9 cellular contexts compared by ENCODE assay signal in genomic region chr12:102879144-102879763, GRCh38. TPM values are rescaled to one million over a fixed set of nuclear protein-coding genes. Genes with fewer than 3 reads are reported as not detected.
DNase-seq lines count a peak whose midpoint lies in the region; ATAC-seq and TF ChIP-seq lines count a peak whose summit lies in the region.
"Had no signal": no experiment of that assay in that cellular context is flagged by ENCODE, and none has a peak within 500 bp of the region (broad histone marks: within the 10 kb centered on the region; RNA-seq: fewer than 3 reads in every experiment).

No MANE protein-coding gene starts in this region.

- in situ Hi-C loops in Caki2 (cut with HindIII; ENCODE audit: low pct_unique_long_range_greater_than_20kb, low sequenced_read_pairs) = no loop called here

- ATAC-seq in HG02973 (IDR thresholded peaks at IDR 0.05; ENCODE audit: unreplicated experiment) = no peak

- peak overlapping the region in 1 of 4 donors; percentile 54 for H3K27ac ChIP-seq in tibial nerve

- peak; percentile 78 for DNase-seq in Caki2 (ENCODE audit: low read depth)
- DNase-seq in GM19240 (ENCODE audit: insufficient read length, low spot score) = peak; percentile 35
- peak; percentile 51 for DNase-seq in HS-27A (ENCODE audit: low read depth)
- peak; percentile 97 for DNase-seq in NCI-H748 treated with DMSO at 0.1 percent for 48 hours (lab: John Stamatoyannopoulos, UW)
- peak in 47 of 58 donors; percentile 4 to 76 (median 36) for DNase-seq in anterior cingulate cortex (lab: John Stamatoyannopoulos, UW)
- peak; percentile 67 for DNase-seq in iris pigment epithelial cell (ENCODE audit: low read depth)
- peak; percentile 51 to 69 for DNase-seq in tibial nerve (ENCODE audit: low spot score in 2 of 2)

- TF ChIP-seq EP300 in tibial nerve (IDR thresholded peaks at IDR 0.05) = peak in 1 of 2 donors; percentile 57

- TF ChIP-seq CTCF in tibial nerve (IDR thresholded peaks at IDR 0.05) = peak; percentile 6 to 56 (median 32)

- TF ChIP-seq POLR2A in tibial nerve (IDR thresholded peaks at IDR 0.05) = no peak

- no peak overlapping the region for H3K4me3 ChIP-seq in tibial nerve

- no peaks in the 10 kb centered on the region for H3K9me3 ChIP-seq in tibial nerve

- H3K36me3 ChIP-seq in tibial nerve = no peaks in the 10 kb centered on the region

- H3K27me3 ChIP-seq in tibial nerve = no peaks in the 10 kb centered on the region

- H3K4me1 ChIP-seq in tibial nerve = peaks cover 0 to 23% (median 0%) of the 10 kb centered on the region in 4 donors

- 13 to 19% methylated on average over 9 of the region's 9 CpGs for WGBS in tibial nerve, 2 donors

RNA-seq across cellular contexts. Expression of gene PAH, which starts 37.8 kb away (rescaled TPM):
- total RNA-seq in Caki2 (2014; rRNA removed; shearing (Covaris generic); ENCODE audit: low replicate concordance) = not detected in 2 replicates
- total RNA-seq in tibial nerve = 1 to 10 TPM in 1 of 4 donors, not detected in 3; 1.5 TPM
- total RNA-seq: skeletal muscle tissue had no signal

Comparison
In these comparisons a context has a peak if more than half of its experiments do, and no peak if none do; other contexts are left out.
1. DNase-seq: peak in every context shown above with its lines; median percentile 97 in NCI-H748 treated with DMSO at 0.1 percent for 48 hours; 78 in Caki2; 67 in iris pigment epithelial cell; 60 in tibial nerve; 51 in HS-27A; 36 in anterior cingulate cortex; 35 in GM19240.